24 cellular contexts compared by ENCODE assay signal in the genomic region with DNA sequence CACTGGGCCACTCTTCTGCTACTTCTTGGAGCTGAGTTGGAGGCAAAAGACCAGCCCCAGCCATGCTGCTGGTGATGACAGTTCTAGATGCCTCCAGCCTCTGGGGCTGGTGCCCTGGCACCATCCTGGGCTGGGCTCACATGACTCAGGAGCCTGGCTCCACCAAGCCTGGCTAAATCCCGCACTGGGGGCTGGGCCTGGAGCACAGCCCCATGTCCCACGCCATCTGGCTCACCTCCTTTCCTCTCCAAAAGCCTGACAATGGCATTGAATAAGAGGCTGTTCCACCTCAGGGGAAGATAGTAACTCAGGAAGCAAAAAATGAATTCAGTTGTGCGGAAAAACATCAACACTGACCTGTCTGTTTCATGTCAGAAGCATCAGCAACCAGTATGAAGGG. TPM values are rescaled to one million over a fixed set of nuclear protein-coding genes. Genes with fewer than 3 reads are reported as not detected.
A peak's percentile ranks its signal among the peaks of the same experiment; 100 is the strongest.
DNase-seq lines count a peak whose midpoint lies in the region; ATAC-seq and TF ChIP-seq lines count a peak whose summit lies in the region.
"Had no signal": no experiment of that assay in that cellular context is flagged by ENCODE, and none has a peak within 500 bp of the region (broad histone marks: within the 10 kb centered on the region; RNA-seq: fewer than 3 reads in every experiment).

No MANE protein-coding gene starts in this region.

- H3K9me3 Mint-ChIP-seq in nephron progenitor cell, result no peaks in the 10 kb centered on the region
- H3K9me3 Mint-ChIP-seq: CD8-positive, alpha-beta memory T cell; HFFc6; IgD-negative memory B cell; T-cell had no signal

- H3K27ac Mint-ChIP-seq in nephron progenitor cell, result peak overlapping the region; percentile 83
- H3K27ac Mint-ChIP-seq: HFFc6, IgD-negative memory B cell, T-cell had no signal

- H3K4me1 ChIP-seq in foreskin keratinocyte (no peaks in the 10 kb centered on the region), upper lobe of left lung (peaks cover 18 to 29% (median 24%) of the 10 kb centered on the region in 4 donors)

- DNase-seq in DMS 273 (lab: John Stamatoyannopoulos, UW; ENCODE audit: unreplicated experiment) (peak; percentile 94), NCI-H82 (lab: John Stamatoyannopoulos, UW) (peak; percentile 76), foreskin keratinocyte (no peak), nephron progenitor cell (no peak), NCI-H2107 treated with DMSO at 0.1 percent for 48 hours (lab: John Stamatoyannopoulos, UW; ENCODE audit: unreplicated experiment) (no peak), SHP77 treated with DMSO at 0.1 percent for 48 hours (lab: John Stamatoyannopoulos, UW) (no peak), upper lobe of left lung (no peak)
- DNase-seq: activated CD4-positive, alpha-beta T cell treated with anti-CD3 and anti-CD28 coated beads, Interleukin-2, amount 50 U/mL, for 48 hours; activated naive CD4-positive, alpha-beta T cell treated with Interleukin-2 at 50 U/mL for 16 hours; aorta; CD8-positive, alpha-beta memory T cell; DMS79 treated with DMSO at 0.1 percent for 48 hours; HFFc6; islet precursor cell; mesendoderm; NCI-H187 treated with DMSO at 0.1 percent for 48 hours; NCI-H524 treated with DMSO at 0.1 percent for 48 hours; T-cell; testis had no signal

- TF ChIP-seq CTCF in foreskin keratinocyte (conservative IDR thresholded peaks at IDR 0.05), result no peak
- TF ChIP-seq CTCF in nephron progenitor cell (IDR thresholded peaks at IDR 0.05), result no peak
- no peak for TF ChIP-seq CTCF in upper lobe of left lung (IDR thresholded peaks at IDR 0.05)

- no peaks in the 10 kb centered on the region for H3K9me3 ChIP-seq in upper lobe of left lung
- H3K9me3 ChIP-seq: testis had no signal

- TF ChIP-seq POLR2A in upper lobe of left lung (IDR thresholded peaks at IDR 0.05), result no peak

- H3K27ac ChIP-seq in foreskin keratinocyte, result no peak overlapping the region
- H3K27ac ChIP-seq in upper lobe of left lung, result no peak overlapping the region
- H3K27ac ChIP-seq: hepatocyte, HL-60, testis, VCaP had no signal

- ATAC-seq in foreskin keratinocyte (peak; percentile 29), HG03159 (IDR thresholded peaks at IDR 0.05; ENCODE audit: unreplicated experiment) (no peak), upper lobe of left lung (ENCODE audit: low FRiP score in 2 of 2) (no peak)
- ATAC-seq: T-cell had no signal

- H3K36me3 ChIP-seq in upper lobe of left lung, result peaks cover 0 to 19% (median 8%) of the 10 kb centered on the region in 4 donors

- H3K4me1 Mint-ChIP-seq in nephron progenitor cell, result peaks cover 66% of the 10 kb centered on the region
- H3K4me1 Mint-ChIP-seq: IgD-negative memory B cell had no signal

- no peaks in the 10 kb centered on the region for H3K27me3 ChIP-seq in foreskin keratinocyte
- no peaks in the 10 kb centered on the region for H3K27me3 ChIP-seq in upper lobe of left lung
- H3K27me3 ChIP-seq: hepatocyte, testis had no signal

- WGBS in upper lobe of left lung, 2 donors, result 92 to 97% methylated on average over 3 of the region's 3 CpGs

- TF ChIP-seq EP300 in upper lobe of left lung (IDR thresholded peaks at IDR 0.05), result no peak

- no peak overlapping the region for H3K4me3 Mint-ChIP-seq in nephron progenitor cell
- H3K4me3 Mint-ChIP-seq: HFFc6, IgD-negative memory B cell, T-cell had no signal

- H3K4me3 ChIP-seq in upper lobe of left lung, result no peak overlapping the region
- H3K4me3 ChIP-seq: hepatocyte, testis had no signal

- peaks cover 4% of the 10 kb centered on the region for H3K27me3 Mint-ChIP-seq in nephron progenitor cell (ENCODE audit: low read depth, poor library complexity)
- H3K27me3 Mint-ChIP-seq: CD8-positive, alpha-beta memory T cell; IgD-negative memory B cell; T-cell had no signal

- peaks cover 44% of the 10 kb centered on the region for H3K36me3 Mint-ChIP-seq in nephron progenitor cell (ENCODE audit: low read depth)

RNA-seq across cellular contexts. Expression of a gene that starts 45.1 kb away (rescaled TPM):
- total RNA-seq in foreskin keratinocyte (31.0 and 40.9 TPM in 2 replicates), upper lobe of left lung (100 to 1,000 TPM in 1 of 6 donors, 10 to 100 TPM in 5; 40.7 to 202 (median 72.4) TPM)
- 12.5 and 17.4 TPM in 2 replicates for polyA plus RNA-seq in foreskin keratinocyte
- polyA plus RNA-seq: CD8-positive, alpha-beta memory T cell had no signal

Comparison
In these comparisons a context has a peak if more than half of its experiments do, and no peak if none do; other contexts are left out.
1. DNase-seq: peak in DMS 273 (single experiment) and NCI-H82 (single experiment); none in foreskin keratinocyte (0 of 2), nephron progenitor cell (single experiment), NCI-H2107 treated with DMSO at 0.1 percent for 48 hours (single experiment), SHP77 treated with DMSO at 0.1 percent for 48 hours (single experiment) and upper lobe of left lung (0 of 2).